Comparison of ENCODE assay signal across 35 cellular contexts in the genomic region with DNA sequence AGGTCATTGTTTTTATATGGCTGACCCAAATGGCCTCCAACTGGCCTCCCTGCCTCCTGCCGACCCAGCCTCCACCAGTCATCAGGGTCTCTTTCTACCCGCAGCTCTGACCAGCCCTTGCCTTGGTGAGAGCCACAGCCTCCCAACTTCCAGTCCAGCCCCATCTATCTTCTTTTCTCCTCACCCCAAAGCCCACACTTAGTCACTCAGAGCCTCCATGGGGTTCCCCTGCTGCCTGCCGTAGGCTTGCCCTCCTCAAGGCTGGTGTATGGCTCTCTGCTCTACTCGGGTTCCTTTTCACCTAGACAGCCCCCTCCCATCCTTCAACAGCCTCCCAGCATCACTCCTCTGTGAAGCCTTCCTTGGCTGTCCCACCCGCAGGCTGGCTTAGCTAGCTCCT. TPM values are rescaled to one million over a fixed set of nuclear protein-coding genes. Genes with fewer than 3 reads are reported as not detected.
"Had no signal": no experiment of that assay in that cellular context is flagged by ENCODE, and none has a peak within 500 bp of the region (broad histone marks: within the 10 kb centered on the region; RNA-seq: fewer than 3 reads in every experiment).

No MANE protein-coding gene starts in this region.

- H3K27me3 ChIP-seq: adrenal gland, body of pancreas had no signal

- H3K9me3 ChIP-seq: adrenal gland, body of pancreas, breast epithelium had no signal

- DNase-seq: activated B cell treated with CpG ODN at 0.5 μM for 24 hours; activated CD4-positive, alpha-beta T cell treated with anti-CD3 and anti-CD28 coated beads for 48 hours; activated CD4-positive, CD25-positive, alpha-beta regulatory T cell treated with anti-CD3 and anti-CD28 coated beads, Interleukin-2, amount 50 U/mL, for 72 hours; activated CD8-positive, alpha-beta T cell treated with anti-CD3 and anti-CD28 coated beads, Interleukin-2, amount 10 ng/mL, durations not matched to agents 7 days and 5 days; activated naive CD4-positive, alpha-beta T cell; activated naive CD4-positive, alpha-beta T cell treated with anti-CD3 and anti-CD28 coated beads, Interleukin-2, amount 50 U/mL, for 16 hours; activated naive CD8-positive, alpha-beta T cell treated with anti-CD3 and anti-CD28 coated beads, Interleukin-2, amount 10 ng/mL, durations not matched to agents 7 days and 5 days; activated T-cell treated with anti-CD3 and anti-CD28 coated beads, Interleukin-2, amount 50 U/mL, for 4 hours; adrenal gland; body of pancreas; caudate nucleus; cerebellar nuclear complex; MM.1S; MV-4-11; NCI-H1092; NCI-H1436 treated with DMSO at 0.1 percent for 48 hours; NCI-H1694 treated with DMSO at 0.1 percent for 48 hours; NCI-H2029; NCI-H510A; NCI-H526; NCI-H748 treated with DMSO at 0.1 percent for 48 hours; NK-92 treated with Interleukin-12 subunit alpha and Interleukin-12 subunit beta, amount 100 ng/mL, for 24 hours; PC-9; Right ventricle myocardium superior; SW 1271; T-helper 1 cell; T-helper 2 cell; T-helper 9 cell had no signal

- H3K27ac Mint-ChIP-seq: activated B cell treated with CpG ODN at 0.5 μM for 24 hours; activated CD8-positive, alpha-beta T cell treated with anti-CD3 and anti-CD28 coated beads, Interleukin-2, amount 10 ng/mL, durations not matched to agents 7 days and 5 days; activated naive CD8-positive, alpha-beta T cell treated with anti-CD3 and anti-CD28 coated beads, Interleukin-2, amount 10 ng/mL, durations not matched to agents 7 days and 5 days had no signal

- H3K27ac ChIP-seq: adrenal gland, body of pancreas, breast epithelium, KMS-11, PC-9, VCaP had no signal

- H3K9ac ChIP-seq: KMS-11 had no signal

- H3K36me3 Mint-ChIP-seq: activated naive CD8-positive, alpha-beta T cell treated with anti-CD3 and anti-CD28 coated beads, Interleukin-2, amount 10 ng/mL, durations not matched to agents 7 days and 5 days had no signal

- H3K4me2 ChIP-seq: KMS-11, PC-9 had no signal

- ATAC-seq: activated CD8-positive, alpha-beta T cell treated with anti-CD3 and anti-CD28 coated beads, Interleukin-2, amount 10 ng/mL, durations not matched to agents 7 days and 5 days; body of pancreas had no signal

- H3K4me1 Mint-ChIP-seq: activated naive CD8-positive, alpha-beta T cell treated with anti-CD3 and anti-CD28 coated beads, Interleukin-2, amount 10 ng/mL, durations not matched to agents 7 days and 5 days had no signal

- H3K4me1 ChIP-seq: adrenal gland, body of pancreas, breast epithelium had no signal

- H3K4me3 Mint-ChIP-seq: activated B cell treated with CpG ODN at 0.5 μM for 24 hours; activated CD8-positive, alpha-beta T cell treated with anti-CD3 and anti-CD28 coated beads, Interleukin-2, amount 10 ng/mL, durations not matched to agents 7 days and 5 days; activated naive CD8-positive, alpha-beta T cell treated with anti-CD3 and anti-CD28 coated beads, Interleukin-2, amount 10 ng/mL, durations not matched to agents 7 days and 5 days; activated T-cell treated with anti-CD3 and anti-CD28 coated beads, Interleukin-2, amount 50 U/mL, for 4 hours had no signal

- H3K9me3 Mint-ChIP-seq: activated B cell treated with CpG ODN at 0.5 μM for 24 hours; activated naive CD8-positive, alpha-beta T cell treated with anti-CD3 and anti-CD28 coated beads, Interleukin-2, amount 10 ng/mL, durations not matched to agents 7 days and 5 days; activated T-cell treated with anti-CD3 and anti-CD28 coated beads, Interleukin-2, amount 50 U/mL, for 4 hours had no signal

- H3K36me3 ChIP-seq: adrenal gland, breast epithelium had no signal

- H3K4me3 ChIP-seq: adrenal gland, body of pancreas, breast epithelium, PC-9 had no signal

- FAIRE-seq: astrocyte, RCC 7860 had no signal

- H3K27me3 Mint-ChIP-seq: activated naive CD8-positive, alpha-beta T cell treated with anti-CD3 and anti-CD28 coated beads, Interleukin-2, amount 10 ng/mL, durations not matched to agents 7 days and 5 days had no signal

- H2AFZ ChIP-seq: PC-9 had no signal

RNA-seq across cellular contexts. Expression of gene TCF15, which starts 18.2 kb away (rescaled TPM):
- total RNA-seq: activated B cell treated with CpG ODN at 0.5 μM for 24 hours; activated CD8-positive, alpha-beta T cell treated with anti-CD3 and anti-CD28 coated beads, Interleukin-2, amount 10 ng/mL, durations not matched to agents 7 days and 5 days; activated naive CD8-positive, alpha-beta T cell treated with anti-CD3 and anti-CD28 coated beads, Interleukin-2, amount 10 ng/mL, durations not matched to agents 7 days and 5 days; astrocyte; body of pancreas; LHCN-M2; OCI-LY7; PC-9 had no signal
